In genomic region chr4:37389369-37389765, GRCh38 we compare ENCODE assay signal across 8 cellular contexts.
"Had no signal": no experiment of that assay in that cellular context is flagged by ENCODE, and none has a peak within 500 bp of the region (broad histone marks: within the 10 kb centered on the region; RNA-seq: fewer than 3 reads in every experiment).

No MANE protein-coding gene starts in this region.

- H3K27ac ChIP-seq: esophagus squamous epithelium, tibial nerve, vagina had no signal

- H3K4me3 ChIP-seq: esophagus squamous epithelium, mucosa of descending colon, tibial nerve, vagina had no signal

- H3K9me3 ChIP-seq: esophagus squamous epithelium, mucosa of descending colon, tibial nerve, vagina had no signal

- H3K36me3 ChIP-seq: esophagus squamous epithelium, tibial nerve, vagina had no signal

- DNase-seq: activated CD4-positive, CD25-positive, alpha-beta regulatory T cell treated with anti-CD3 and anti-CD28 coated beads, Interleukin-2, amount 50 U/mL, for 72 hours; activated gamma-delta T cell; cerebellar nuclear complex; effector CD8-positive, alpha-beta T cell; esophagus squamous epithelium had no signal

- H3K27me3 ChIP-seq: esophagus squamous epithelium, tibial nerve, vagina had no signal

- H3K4me1 ChIP-seq: esophagus squamous epithelium, vagina had no signal
